In the genomic region with DNA sequence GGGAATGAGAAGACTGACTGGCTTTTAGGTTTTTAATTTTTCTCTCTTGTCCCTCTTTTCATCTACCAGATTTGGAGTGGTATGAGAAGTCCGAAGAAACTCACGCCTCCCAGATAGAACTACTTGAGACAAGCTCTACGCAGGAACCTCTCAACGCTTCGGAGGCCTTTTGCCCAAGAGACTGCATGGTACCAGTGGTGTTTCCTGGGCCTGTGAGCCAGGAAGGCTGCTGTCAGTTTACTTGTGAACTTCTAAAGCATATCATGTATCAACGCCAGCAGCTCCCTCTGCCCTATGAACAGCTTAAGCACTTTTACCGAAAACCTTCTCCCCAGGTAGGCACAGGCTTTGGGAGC, we compare ENCODE assay signal across 8 cellular contexts. TPM values are rescaled to one million over a fixed set of nuclear protein-coding genes. Genes with fewer than 3 reads are reported as not detected.
A peak's percentile ranks its signal among the peaks of the same experiment; 100 is the strongest.
DNase-seq lines count a peak whose midpoint lies in the region; ATAC-seq and TF ChIP-seq lines count a peak whose summit lies in the region.

No MANE protein-coding gene starts in this region.

- no peaks in the 10 kb centered on the region for H3K27me3 ChIP-seq in CD4-positive, CD25-positive, alpha-beta regulatory T cell (ENCODE audit: control insufficient read depth, insufficient read depth, low read length)
- H3K27me3 ChIP-seq in right atrium auricular region: no peaks in the 10 kb centered on the region

- TF ChIP-seq CTCF in right atrium auricular region (IDR thresholded peaks at IDR 0.05) (no peak), GM10266 (IDR thresholded peaks at IDR 0.05; ENCODE audit: control insufficient read depth, insufficient read depth, low read depth, missing control alignments) (no peak)

- H3K4me3 ChIP-seq in CD4-positive, CD25-positive, alpha-beta regulatory T cell (ENCODE audit: low read depth, low read length): peak overlapping the region; percentile 92
- H3K4me3 ChIP-seq in right atrium auricular region (peak overlapping the region; percentile 75 to 86), skin epidermis (peak overlapping the region; percentile 56 to 93 (median 64))

- H3K36me3 ChIP-seq in CD4-positive, CD25-positive, alpha-beta regulatory T cell (ENCODE audit: control insufficient read depth, insufficient read depth, low read length): peaks cover 23% of the 10 kb centered on the region
- H3K36me3 ChIP-seq in right atrium auricular region: peaks cover 23% of the 10 kb centered on the region

- peak overlapping the region; percentile 98 to 100 (median 98) for H3K4me3 Mint-ChIP-seq in CD4-positive, CD25-positive, alpha-beta regulatory T cell

- H3K9me3 Mint-ChIP-seq in CD4-positive, CD25-positive, alpha-beta regulatory T cell: no peaks in the 10 kb centered on the region

- peaks cover 47% of the 10 kb centered on the region for H3K4me1 ChIP-seq in CD4-positive, CD25-positive, alpha-beta regulatory T cell (ENCODE audit: control insufficient read depth, insufficient read depth, low read length, poor library complexity, severe bottlenecking)
- H3K4me1 ChIP-seq in right atrium auricular region: peaks cover 0 to 47% of the 10 kb centered on the region in 2 donors

- no peaks in the 10 kb centered on the region for H3K27me3 Mint-ChIP-seq in CD4-positive, CD25-positive, alpha-beta regulatory T cell

- ATAC-seq in CD4-positive, CD25-positive, alpha-beta regulatory T cell (ENCODE audit: low read depth in 2 of 2): peak; percentile 13 to 19
- peak; percentile 26 for ATAC-seq in HG02885 (IDR thresholded peaks at IDR 0.05; ENCODE audit: poor library complexity, unreplicated experiment)

- peaks cover 18 to 63% (median 37%) of the 10 kb centered on the region in 4 donors for H3K4me1 Mint-ChIP-seq in CD4-positive, CD25-positive, alpha-beta regulatory T cell

- H3K27ac Mint-ChIP-seq in CD4-positive, CD25-positive, alpha-beta regulatory T cell: peak overlapping the region; percentile 93 to 98 (median 97)

- H3K9me3 ChIP-seq in CD4-positive, CD25-positive, alpha-beta regulatory T cell (ENCODE audit: control insufficient read depth in 2 of 2, low read length in 2 of 2): no peaks in the 10 kb centered on the region
- no peaks in the 10 kb centered on the region for H3K9me3 ChIP-seq in right atrium auricular region

- peaks cover 15% of the 10 kb centered on the region for H3K36me3 Mint-ChIP-seq in CD4-positive, CD25-positive, alpha-beta regulatory T cell

- H3K27ac ChIP-seq in CD4-positive, CD25-positive, alpha-beta regulatory T cell (ENCODE audit: insufficient read depth, low read length, poor library complexity, severe bottlenecking): peak overlapping the region; percentile 78
- H3K27ac ChIP-seq in right atrium auricular region: peak overlapping the region; percentile 89 to 91
- peak overlapping the region in 19 of 21 experiments; percentile 75 to 93 (median 86) for H3K27ac ChIP-seq in skin epidermis

- DNase-seq in CD4-positive, CD25-positive, alpha-beta regulatory T cell: peak in 2 of 3 donors; percentile 14 to 61
- peak; percentile 32 for DNase-seq in activated T-cell treated with anti-CD3 and anti-CD28 coated beads, Interleukin-2, amount 50 U/mL, for 48 hours
- DNase-seq in right atrium auricular region (ENCODE audit: low spot score) (no peak), cerebellum (ENCODE audit: low spot score) (no peak), DMS79 treated with DMSO at 0.1 percent for 48 hours (lab: John Stamatoyannopoulos, UW) (no peak), GM10266 (ENCODE audit: extremely low spot score) (no peak)

RNA-seq across cellular contexts. Expression of gene MAD2L1BP, which starts 0.7 kb away (rescaled TPM):
- 24.8 TPM for total RNA-seq in CD4-positive, CD25-positive, alpha-beta regulatory T cell
- polyA plus RNA-seq in CD4-positive, CD25-positive, alpha-beta regulatory T cell: 10 to 100 TPM; 28.9 to 38.6 (median 32.1) TPM
- 10 to 100 TPM; 22.8 to 28.2 TPM for total RNA-seq in right atrium auricular region
- 11.9 TPM for total RNA-seq in cerebellum

RNA-seq across cellular contexts. Expression of gene GTPBP2, which starts 7.2 kb away (rescaled TPM):
- 49.9 TPM for total RNA-seq in CD4-positive, CD25-positive, alpha-beta regulatory T cell
- 1 to 10 TPM; 1.5 to 4.0 (median 2.3) TPM for polyA plus RNA-seq in CD4-positive, CD25-positive, alpha-beta regulatory T cell
- total RNA-seq in right atrium auricular region: 10 to 100 TPM; 15.7 to 20.7 TPM
- 37.7 TPM for total RNA-seq in cerebellum

RNA-seq across cellular contexts. Expression of gene RSPH9, which starts 8.5 kb away (rescaled TPM):
- total RNA-seq in CD4-positive, CD25-positive, alpha-beta regulatory T cell: 0.15 TPM
- polyA plus RNA-seq in CD4-positive, CD25-positive, alpha-beta regulatory T cell: 1 to 10 TPM in 1 of 4 donors, under 1 TPM in 3; 0.76 to 1.4 (median 0.95) TPM
- under 1 TPM in 1 of 2 donors, not detected in 1; 0.12 TPM for total RNA-seq in right atrium auricular region
- 3.4 TPM for total RNA-seq in cerebellum

RNA-seq across cellular contexts. Expression of gene MRPS18A, which starts 51.3 kb away (rescaled TPM):
- total RNA-seq in CD4-positive, CD25-positive, alpha-beta regulatory T cell: 24.3 TPM
- polyA plus RNA-seq in CD4-positive, CD25-positive, alpha-beta regulatory T cell: 10 to 100 TPM; 65.0 to 73.8 (median 70.4) TPM
- total RNA-seq in right atrium auricular region (10 to 100 TPM; 40.4 to 42.7 TPM), cerebellum (17.0 TPM)

Comparison
In these comparisons a context has a peak if more than half of its experiments do, and no peak if none do; other contexts are left out.
1. DNase-seq: peak in CD4-positive, CD25-positive, alpha-beta regulatory T cell (2 of 3) and activated T-cell treated with anti-CD3 and anti-CD28 coated beads, Interleukin-2, amount 50 U/mL, for 48 hours (2 of 2); none in right atrium auricular region (single experiment), cerebellum (single experiment), DMS79 treated with DMSO at 0.1 percent for 48 hours (single experiment) and GM10266 (single experiment).
2. Peak in every context shown above with its lines, with median percentiles within 50 percentile points of each other: H3K27ac ChIP-seq and H3K4me3 ChIP-seq.